ENCODE assay signal across 9 cellular contexts in genomic region chr5:170491479-170491878, GRCh38. TPM values are rescaled to one million over a fixed set of nuclear protein-coding genes. Genes with fewer than 3 reads are reported as not detected.
DNase-seq lines count a peak whose midpoint lies in the region; ATAC-seq and TF ChIP-seq lines count a peak whose summit lies in the region.
"Had no signal": no experiment of that assay in that cellular context is flagged by ENCODE, and none has a peak within 500 bp of the region (broad histone marks: within the 10 kb centered on the region; RNA-seq: fewer than 3 reads in every experiment).

No MANE protein-coding gene starts in this region.

- H3K9me3 ChIP-seq in mammary epithelial cell (replicated peaks; ENCODE audit: insufficient read depth, low read length) (no peaks in the 10 kb centered on the region), right lobe of liver (no peaks in the 10 kb centered on the region), esophagus squamous epithelium (no peaks in the 10 kb centered on the region)

- CTCF ChIA-PET in mammary epithelial cell (lab: Charles Lee; ENCODE audit: low non-redundant PET): no interaction called here

- ATAC-seq in right lobe of liver: peak; percentile 56 to 80 (median 66)
- no peak for ATAC-seq in HG03378 (IDR thresholded peaks at IDR 0.05; ENCODE audit: unreplicated experiment)

- dilution Hi-C loops in mammary epithelial cell (cut with HindIII; ENCODE audit: low sequenced_read_pairs): loop anchor here (5.0 kb wide), 1 partner anchor 41 kb away; no protein-coding TSS in a partner anchor

- DNase-seq in AG08395 (ENCODE audit: low spot score) (peak; percentile 95), MV-4-11 (lab: John Stamatoyannopoulos, UW) (peak; percentile 90), mammary epithelial cell (peak; percentile 68), right lobe of liver (no peak), esophagus squamous epithelium (lab: John Stamatoyannopoulos, UW) (no peak)
- no peak for DNase-seq in activated CD4-positive, alpha-beta T cell treated with anti-CD3 and anti-CD28 coated beads for 48 hours
- no peak for DNase-seq in activated CD8-positive, alpha-beta memory T cell treated with anti-CD3 and anti-CD28 coated beads, Interleukin-2, amount 50 U/mL, for 4 hours
- DNase-seq: NCI-H446 treated with DMSO at 0.1 percent for 48 hours had no signal

- H4K20me1 ChIP-seq in mammary epithelial cell (ENCODE audit: insufficient read depth, low read length): no peaks in the 10 kb centered on the region

- H3K4me3 ChIP-seq in mammary epithelial cell (replicated peaks in 1 of 3; ENCODE audit: insufficient read depth in 1 of 3, low read depth in 2 of 3, low read length in 3 of 3) (no peak overlapping the region), right lobe of liver (no peak overlapping the region), esophagus squamous epithelium (no peak overlapping the region)

- H3K9ac ChIP-seq in mammary epithelial cell (ENCODE audit: insufficient read depth, low read length): no peak overlapping the region

- H3K79me2 ChIP-seq in mammary epithelial cell (ENCODE audit: insufficient read depth, low read length): no peaks in the 10 kb centered on the region

- H3K4me2 ChIP-seq in mammary epithelial cell (ENCODE audit: insufficient read depth, low read depth, low read length): no peak overlapping the region

- H3K27me3 ChIP-seq in mammary epithelial cell (ENCODE audit: insufficient read depth, low read length) (no peaks in the 10 kb centered on the region), right lobe of liver (no peaks in the 10 kb centered on the region), esophagus squamous epithelium (peaks cover 0 to 14% (median 0%) of the 10 kb centered on the region in 4 donors)

- intact Hi-C loops in mammary epithelial cell (cut with micrococcal nuclease) (no loop called here), right lobe of liver (cut with DNase I) (no loop called here), esophagus squamous epithelium (cut with DNase I) (no loop called here)

- H3K36me3 ChIP-seq in mammary epithelial cell (ENCODE audit: insufficient read depth, low read length): no peaks in the 10 kb centered on the region
- no peaks in the 10 kb centered on the region for H3K36me3 ChIP-seq in right lobe of liver
- H3K36me3 ChIP-seq in esophagus squamous epithelium: no peaks in the 10 kb centered on the region

- H3K27ac ChIP-seq in mammary epithelial cell (ENCODE audit: insufficient read depth, low read depth, low read length) (no peak overlapping the region), right lobe of liver (peak overlapping the region in 2 of 3 donors; percentile 28 to 33), esophagus squamous epithelium (peak overlapping the region in 1 of 4 donors; percentile 34)

- peak overlapping the region; percentile 38 for H2AFZ ChIP-seq in mammary epithelial cell (ENCODE audit: low read depth, low read length)

- TF ChIP-seq POLR2A in right lobe of liver (IDR thresholded peaks at IDR 0.05) (no peak), esophagus squamous epithelium (IDR thresholded peaks at IDR 0.05) (no peak)

- in situ Hi-C loops in mammary epithelial cell (cut with MboI; ENCODE audit: low sequenced_read_pairs in 2 of 2): no loop called here

- WGBS in mammary epithelial cell (ENCODE audit: low coverage, missing lambda C conversion rate): 13% methylated on average over 5 of the region's 5 CpGs
- 52% methylated on average over 3 of the region's 5 CpGs for WGBS in right lobe of liver (ENCODE audit: insufficient coverage, low coverage, low lambda C conversion rate, missing lambda C conversion rate)
- 50 to 54% methylated on average over 4 to 5 of the region's 5 CpGs for WGBS in esophagus squamous epithelium, 2 donors

- peaks cover 8% of the 10 kb centered on the region for H3K4me1 ChIP-seq in mammary epithelial cell (ENCODE audit: insufficient read depth, low read length)
- no peaks in the 10 kb centered on the region for H3K4me1 ChIP-seq in right lobe of liver
- H3K4me1 ChIP-seq in esophagus squamous epithelium: peaks cover 0 to 6% (median 0%) of the 10 kb centered on the region in 3 donors

- BruUV-seq in mammary epithelial cell (replicated peaks; lab: Mats Ljungman, UMichigan): no TSS peak

- TF ChIP-seq CTCF in mammary epithelial cell (conservative IDR thresholded peaks at IDR 0.05 in 1 of 2, IDR thresholded peaks at IDR 0.05 in 1 of 2; ENCODE audit: extremely low read depth in 1 of 2, insufficient read depth in 1 of 2, low read depth in 1 of 2, low read length in 2 of 2) (no peak), right lobe of liver (IDR thresholded peaks at IDR 0.05) (no peak), esophagus squamous epithelium (IDR thresholded peaks at IDR 0.05) (no peak)

RNA-seq across cellular contexts. Expression of gene KCNIP1, which starts 12.3 kb away (rescaled TPM):
- not detected for total RNA-seq in mammary epithelial cell
- not detected for polyA plus RNA-seq in mammary epithelial cell
- not detected for polyA minus RNA-seq in mammary epithelial cell
- total RNA-seq in right lobe of liver: under 1 TPM in 1 of 6 experiments, not detected in 5; 0.56 TPM
- not detected for total RNA-seq in esophagus squamous epithelium

Comparison
In these comparisons a context has a peak if more than half of its experiments do, and no peak if none do; other contexts are left out.
1. DNase-seq: peak in AG08395 (single experiment), MV-4-11 (single experiment) and mammary epithelial cell (single experiment); none in right lobe of liver (0 of 3), activated CD4-positive, alpha-beta T cell treated with anti-CD3 and anti-CD28 coated beads for 48 hours (single experiment), activated CD8-positive, alpha-beta memory T cell treated with anti-CD3 and anti-CD28 coated beads, Interleukin-2, amount 50 U/mL, for 4 hours (single experiment) and esophagus squamous epithelium (single experiment).